Comparison of ENCODE assay signal across 1 cellular context in the genomic region with DNA sequence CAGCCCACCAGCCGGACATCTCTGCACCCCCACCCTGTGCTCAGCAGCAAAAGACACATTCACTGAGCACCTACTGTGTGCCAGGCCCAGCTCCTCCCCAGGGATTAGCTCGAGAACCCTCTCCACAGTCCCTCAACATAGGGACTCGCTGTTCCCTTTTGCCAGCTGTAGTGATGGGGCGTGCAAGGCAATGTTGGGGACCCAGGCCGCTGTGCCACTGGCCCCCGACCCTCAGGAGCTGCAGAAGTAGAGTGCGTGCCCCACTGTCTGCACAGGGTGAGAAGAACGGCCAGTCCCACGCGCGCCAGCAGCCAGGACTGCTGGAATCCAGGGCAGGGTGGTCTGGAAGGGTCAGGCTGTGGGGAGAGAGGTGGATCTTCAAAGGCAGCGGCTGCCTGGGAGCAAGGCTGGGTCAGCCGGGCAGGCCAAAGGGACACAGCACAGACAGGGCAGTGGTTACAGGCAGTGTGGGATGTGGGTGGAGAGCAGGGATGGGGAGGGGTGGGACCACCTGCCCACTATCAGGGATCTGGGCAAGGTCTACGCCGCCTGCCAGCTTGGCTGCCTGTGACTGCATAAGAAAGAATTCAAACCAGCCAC.
TF ChIP-seq lines count a peak whose summit lies in the region.

No MANE protein-coding gene starts in this region.

TF ChIP-seq in GM23338, 12 proteins besides CTCF, POLR2A, EP300 and RAD21 (continued from another document):
- TF ChIP-seq, protein P1, sequence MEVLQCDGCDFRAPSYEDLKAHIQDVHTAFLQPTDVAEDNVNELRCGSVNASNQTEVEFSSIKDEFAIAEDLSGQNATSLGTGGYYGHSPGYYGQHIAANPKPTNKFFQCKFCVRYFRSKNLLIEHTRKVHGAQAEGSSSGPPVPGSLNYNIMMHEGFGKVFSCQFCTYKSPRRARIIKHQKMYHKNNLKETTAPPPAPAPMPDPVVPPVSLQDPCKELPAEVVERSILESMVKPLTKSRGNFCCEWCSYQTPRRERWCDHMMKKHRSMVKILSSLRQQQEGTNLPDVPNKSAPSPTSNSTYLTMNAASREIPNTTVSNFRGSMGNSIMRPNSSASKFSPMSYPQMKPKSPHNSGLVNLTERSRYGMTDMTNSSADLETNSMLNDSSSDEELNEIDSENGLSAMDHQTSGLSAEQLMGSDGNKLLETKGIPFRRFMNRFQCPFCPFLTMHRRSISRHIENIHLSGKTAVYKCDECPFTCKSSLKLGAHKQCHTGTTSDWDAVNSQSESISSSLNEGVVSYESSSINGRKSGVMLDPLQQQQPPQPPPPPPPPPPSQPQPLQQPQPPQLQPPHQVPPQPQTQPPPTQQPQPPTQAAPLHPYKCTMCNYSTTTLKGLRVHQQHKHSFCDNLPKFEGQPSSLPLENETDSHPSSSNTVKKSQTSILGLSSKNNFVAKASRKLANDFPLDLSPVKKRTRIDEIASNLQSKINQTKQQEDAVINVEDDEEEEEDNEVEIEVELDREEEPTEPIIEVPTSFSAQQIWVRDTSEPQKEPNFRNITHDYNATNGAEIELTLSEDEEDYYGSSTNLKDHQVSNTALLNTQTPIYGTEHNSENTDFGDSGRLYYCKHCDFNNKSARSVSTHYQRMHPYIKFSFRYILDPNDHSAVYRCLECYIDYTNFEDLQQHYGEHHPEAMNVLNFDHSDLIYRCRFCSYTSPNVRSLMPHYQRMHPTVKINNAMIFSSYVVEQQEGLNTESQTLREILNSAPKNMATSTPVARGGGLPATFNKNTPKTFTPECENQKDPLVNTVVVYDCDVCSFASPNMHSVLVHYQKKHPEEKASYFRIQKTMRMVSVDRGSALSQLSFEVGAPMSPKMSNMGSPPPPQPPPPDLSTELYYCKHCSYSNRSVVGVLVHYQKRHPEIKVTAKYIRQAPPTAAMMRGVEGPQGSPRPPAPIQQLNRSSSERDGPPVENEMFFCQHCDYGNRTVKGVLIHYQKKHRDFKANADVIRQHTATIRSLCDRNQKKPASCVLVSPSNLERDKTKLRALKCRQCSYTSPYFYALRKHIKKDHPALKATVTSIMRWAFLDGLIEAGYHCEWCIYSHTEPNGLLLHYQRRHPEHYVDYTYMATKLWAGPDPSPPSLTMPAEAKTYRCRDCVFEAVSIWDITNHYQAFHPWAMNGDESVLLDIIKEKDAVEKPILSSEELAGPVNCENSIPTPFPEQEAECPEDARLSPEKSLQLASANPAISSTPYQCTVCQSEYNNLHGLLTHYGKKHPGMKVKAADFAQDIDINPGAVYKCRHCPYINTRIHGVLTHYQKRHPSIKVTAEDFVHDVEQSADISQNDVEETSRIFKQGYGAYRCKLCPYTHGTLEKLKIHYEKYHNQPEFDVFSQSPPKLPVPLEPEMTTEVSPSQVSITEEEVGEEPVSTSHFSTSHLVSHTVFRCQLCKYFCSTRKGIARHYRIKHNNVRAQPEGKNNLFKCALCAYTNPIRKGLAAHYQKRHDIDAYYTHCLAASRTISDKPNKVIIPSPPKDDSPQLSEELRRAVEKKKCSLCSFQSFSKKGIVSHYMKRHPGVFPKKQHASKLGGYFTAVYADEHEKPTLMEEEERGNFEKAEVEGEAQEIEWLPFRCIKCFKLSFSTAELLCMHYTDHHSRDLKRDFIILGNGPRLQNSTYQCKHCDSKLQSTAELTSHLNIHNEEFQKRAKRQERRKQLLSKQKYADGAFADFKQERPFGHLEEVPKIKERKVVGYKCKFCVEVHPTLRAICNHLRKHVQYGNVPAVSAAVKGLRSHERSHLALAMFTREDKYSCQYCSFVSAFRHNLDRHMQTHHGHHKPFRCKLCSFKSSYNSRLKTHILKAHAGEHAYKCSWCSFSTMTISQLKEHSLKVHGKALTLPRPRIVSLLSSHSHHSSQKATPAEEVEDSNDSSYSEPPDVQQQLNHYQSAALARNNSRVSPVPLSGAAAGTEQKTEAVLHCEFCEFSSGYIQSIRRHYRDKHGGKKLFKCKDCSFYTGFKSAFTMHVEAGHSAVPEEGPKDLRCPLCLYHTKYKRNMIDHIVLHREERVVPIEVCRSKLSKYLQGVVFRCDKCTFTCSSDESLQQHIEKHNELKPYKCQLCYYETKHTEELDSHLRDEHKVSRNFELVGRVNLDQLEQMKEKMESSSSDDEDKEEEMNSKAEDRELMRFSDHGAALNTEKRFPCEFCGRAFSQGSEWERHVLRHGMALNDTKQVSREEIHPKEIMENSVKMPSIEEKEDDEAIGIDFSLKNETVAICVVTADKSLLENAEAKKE (CRISPR knock-in tag; IDR thresholded peaks at IDR 0.05): no peak
- TF ChIP-seq, protein P2, sequence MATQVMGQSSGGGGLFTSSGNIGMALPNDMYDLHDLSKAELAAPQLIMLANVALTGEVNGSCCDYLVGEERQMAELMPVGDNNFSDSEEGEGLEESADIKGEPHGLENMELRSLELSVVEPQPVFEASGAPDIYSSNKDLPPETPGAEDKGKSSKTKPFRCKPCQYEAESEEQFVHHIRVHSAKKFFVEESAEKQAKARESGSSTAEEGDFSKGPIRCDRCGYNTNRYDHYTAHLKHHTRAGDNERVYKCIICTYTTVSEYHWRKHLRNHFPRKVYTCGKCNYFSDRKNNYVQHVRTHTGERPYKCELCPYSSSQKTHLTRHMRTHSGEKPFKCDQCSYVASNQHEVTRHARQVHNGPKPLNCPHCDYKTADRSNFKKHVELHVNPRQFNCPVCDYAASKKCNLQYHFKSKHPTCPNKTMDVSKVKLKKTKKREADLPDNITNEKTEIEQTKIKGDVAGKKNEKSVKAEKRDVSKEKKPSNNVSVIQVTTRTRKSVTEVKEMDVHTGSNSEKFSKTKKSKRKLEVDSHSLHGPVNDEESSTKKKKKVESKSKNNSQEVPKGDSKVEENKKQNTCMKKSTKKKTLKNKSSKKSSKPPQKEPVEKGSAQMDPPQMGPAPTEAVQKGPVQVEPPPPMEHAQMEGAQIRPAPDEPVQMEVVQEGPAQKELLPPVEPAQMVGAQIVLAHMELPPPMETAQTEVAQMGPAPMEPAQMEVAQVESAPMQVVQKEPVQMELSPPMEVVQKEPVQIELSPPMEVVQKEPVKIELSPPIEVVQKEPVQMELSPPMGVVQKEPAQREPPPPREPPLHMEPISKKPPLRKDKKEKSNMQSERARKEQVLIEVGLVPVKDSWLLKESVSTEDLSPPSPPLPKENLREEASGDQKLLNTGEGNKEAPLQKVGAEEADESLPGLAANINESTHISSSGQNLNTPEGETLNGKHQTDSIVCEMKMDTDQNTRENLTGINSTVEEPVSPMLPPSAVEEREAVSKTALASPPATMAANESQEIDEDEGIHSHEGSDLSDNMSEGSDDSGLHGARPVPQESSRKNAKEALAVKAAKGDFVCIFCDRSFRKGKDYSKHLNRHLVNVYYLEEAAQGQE (IDR thresholded peaks at IDR 0.05; ENCODE audit: unreplicated experiment): no peak
- TF ChIP-seq ZNF331 (CRISPR knock-in tag; IDR thresholded peaks at IDR 0.05; ENCODE audit: low read depth): no peak
TF ChIP-seq in GM23338: peak in this region for 0.
